ENCODE assay signal across 20 cellular contexts in the genomic region with DNA sequence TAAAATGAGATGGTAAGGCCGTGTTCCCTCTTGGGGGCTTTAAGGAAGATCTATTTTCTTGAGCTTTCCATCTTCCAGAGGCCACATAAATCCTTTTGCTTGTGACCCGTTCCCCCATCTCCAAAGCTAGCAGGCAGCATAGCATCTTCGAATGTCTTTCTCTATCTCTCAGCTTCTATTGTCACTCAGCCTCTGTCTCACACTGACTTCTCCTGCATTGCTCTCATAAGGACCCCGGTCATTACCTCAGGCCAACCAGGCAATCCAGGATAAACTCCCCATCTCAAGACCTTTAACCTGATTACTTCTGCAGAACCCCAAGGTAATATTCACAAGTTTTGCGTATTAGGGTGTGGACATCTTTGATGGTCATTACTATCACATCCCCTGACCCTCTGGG.
"Had no signal": no experiment of that assay in that cellular context is flagged by ENCODE, and none has a peak within 500 bp of the region (broad histone marks: within the 10 kb centered on the region; RNA-seq: fewer than 3 reads in every experiment).

No MANE protein-coding gene starts in this region.

- DNase-seq: effector CD8-positive, alpha-beta T cell; foreskin melanocyte; heart left ventricle; hippocampal formation; kidney glomerular epithelial cell; occipital lobe; pancreas; psoas muscle; retina; stimulated activated CD4-positive, alpha-beta T cell treated with anti-CD3 and anti-CD28 coated beads, Interleukin-2, amount 100 ng/mL, for 24 hours; stimulated activated CD4-positive, alpha-beta T cell treated with anti-CD3 and anti-CD28 coated beads, Interleukin-4, amount 100 ng/mL, for 4 hours; stimulated activated naive B cell treated with anti-CD40 and anti-IgM and Interleukin-4, amounts not matched to agents 10 μg/mL and 1 μg/mL and 100 μg/mL, for 72 hours; stimulated activated naive CD8-positive, alpha-beta T cell treated with anti-CD3 and anti-CD28 coated beads, Interleukin-15, amount 100 ng/mL, for 72 hours; tibial artery; upper lobe of right lung had no signal

- H3K4me1 ChIP-seq: heart left ventricle, pancreas, psoas muscle, tibial artery, upper lobe of right lung, vagina had no signal

- H3K36me3 ChIP-seq: heart left ventricle, pancreas, tibial artery, upper lobe of right lung, vagina had no signal

- H3K27ac ChIP-seq: coronary artery, heart left ventricle, pancreas, psoas muscle, tibial artery, upper lobe of right lung, vagina had no signal

- ATAC-seq: heart left ventricle; left lobe of liver; natural killer cell treated with Interleukin-12 subunit alpha and Interleukin-12 subunit beta and Interleukin-15 and Interleukin-18, amount 100 ng/mL, for 72 hours; pancreas; psoas muscle; sciatic nerve; stimulated activated naive B cell treated with anti-CD40 and anti-IgM and Interleukin-4, amounts not matched to agents 10 μg/mL and 1 μg/mL and 100 μg/mL, for 72 hours; stimulated activated naive CD8-positive, alpha-beta T cell treated with anti-CD3 and anti-CD28 coated beads, Interleukin-15, amount 100 ng/mL, for 72 hours; upper lobe of right lung had no signal

- H3K4me3 ChIP-seq: coronary artery, heart left ventricle, pancreas, psoas muscle, tibial artery, upper lobe of right lung, vagina had no signal

- H3K27me3 ChIP-seq: heart left ventricle, tibial artery, upper lobe of right lung, vagina had no signal

- H3K9me3 ChIP-seq: heart left ventricle, pancreas, psoas muscle, tibial artery, upper lobe of right lung, vagina had no signal
